ENCODE assay signal across 8 cellular contexts in the genomic region with DNA sequence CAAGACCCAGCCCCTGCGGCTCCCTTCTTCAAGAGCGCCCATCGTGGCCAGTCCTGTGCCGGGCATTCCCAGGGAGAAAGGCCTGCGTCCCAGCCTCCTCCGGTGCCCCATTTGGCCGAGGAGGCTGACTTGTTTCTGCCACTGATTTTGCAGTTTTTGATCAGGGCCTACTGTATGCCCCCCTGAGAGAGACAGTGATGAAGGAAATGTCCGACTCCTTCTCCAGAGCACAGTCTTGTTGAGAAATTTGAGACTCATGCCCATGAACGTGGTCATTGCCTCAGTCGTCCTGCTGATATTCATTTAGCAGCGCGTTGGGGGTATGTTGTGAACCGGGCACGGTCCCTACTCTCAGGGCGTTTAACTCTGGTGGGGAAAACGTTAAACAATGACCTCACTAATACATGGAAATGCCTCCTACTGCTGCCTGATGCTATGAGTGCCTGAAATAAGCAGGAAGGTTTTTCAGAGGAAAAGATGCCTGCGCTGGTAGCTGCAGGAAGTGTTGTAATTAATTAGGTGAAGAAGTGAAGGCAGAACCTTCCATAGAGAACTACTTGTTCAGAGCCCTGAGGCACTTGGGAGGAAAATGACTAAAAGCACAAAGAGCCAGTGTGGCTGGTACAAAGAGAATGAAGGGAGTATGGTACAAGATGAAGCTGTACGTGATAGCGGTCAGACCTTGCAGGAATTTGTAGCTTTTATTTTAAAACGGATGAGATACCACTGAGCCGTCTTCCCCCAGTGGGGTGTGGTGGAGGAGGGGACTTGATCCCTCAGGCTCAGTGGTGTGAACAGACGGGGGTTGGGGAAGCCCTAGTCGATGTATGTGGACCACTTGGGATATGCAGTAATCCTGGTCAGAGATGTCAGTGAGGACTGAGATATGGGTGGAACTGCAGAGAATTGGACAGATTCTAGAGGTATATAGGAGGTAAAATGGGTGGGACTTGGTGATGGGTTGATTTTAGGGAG. TPM values are rescaled to one million over a fixed set of nuclear protein-coding genes. Genes with fewer than 3 reads are reported as not detected.
DNase-seq lines count a peak whose midpoint lies in the region; ATAC-seq and TF ChIP-seq lines count a peak whose summit lies in the region.

No MANE protein-coding gene starts in this region.

- DNase-seq in NCI-H748 (lab: John Stamatoyannopoulos, UW; ENCODE audit: unreplicated experiment) (peak; percentile 22), NCI-H748 treated with DMSO at 0.1 percent for 48 hours (lab: John Stamatoyannopoulos, UW) (no peak), LHCN-M2 (ENCODE audit: low read depth) (peak; percentile 9), choroid plexus epithelial cell (ENCODE audit: low read depth) (peak; percentile 27), lung microvascular endothelial cell (ENCODE audit: low read depth in 2 of 2) (peak; percentile 50 to 55), A172 (ENCODE audit: low spot score) (no peak)
- no peak for DNase-seq in stimulated activated naive B cell treated with anti-CD40 and anti-IgM and Interleukin-4, amounts not matched to agents 10 μg/mL and 1 μg/mL and 100 μg/mL, for 72 hours
- DNase-seq in activated CD4-positive, CD25-positive, alpha-beta regulatory T cell treated with anti-CD3 and anti-CD28 coated beads, Interleukin-2, amount 50 U/mL, for 72 hours: no peak

- peaks cover 18 to 27% of the 10 kb centered on the region in 2 donors for H3K36me3 Mint-ChIP-seq in stimulated activated naive B cell treated with anti-CD40 and anti-IgM and Interleukin-4, amounts not matched to agents 10 μg/mL and 1 μg/mL and 100 μg/mL, for 72 hours

- no peaks in the 10 kb centered on the region for H3K27me3 Mint-ChIP-seq in stimulated activated naive B cell treated with anti-CD40 and anti-IgM and Interleukin-4, amounts not matched to agents 10 μg/mL and 1 μg/mL and 100 μg/mL, for 72 hours

- no peak overlapping the region for H3K4me3 Mint-ChIP-seq in stimulated activated naive B cell treated with anti-CD40 and anti-IgM and Interleukin-4, amounts not matched to agents 10 μg/mL and 1 μg/mL and 100 μg/mL, for 72 hours

- no peak for TF ChIP-seq CTCF in choroid plexus epithelial cell (conservative IDR thresholded peaks at IDR 0.05; ENCODE audit: low read depth, low read length)

- H3K4me1 Mint-ChIP-seq in stimulated activated naive B cell treated with anti-CD40 and anti-IgM and Interleukin-4, amounts not matched to agents 10 μg/mL and 1 μg/mL and 100 μg/mL, for 72 hours: peaks cover 17 to 22% of the 10 kb centered on the region in 2 donors

- ATAC-seq in stimulated activated naive B cell treated with anti-CD40 and anti-IgM and Interleukin-4, amounts not matched to agents 10 μg/mL and 1 μg/mL and 100 μg/mL, for 72 hours (replicated peaks): no peak

- H3K9me3 Mint-ChIP-seq in stimulated activated naive B cell treated with anti-CD40 and anti-IgM and Interleukin-4, amounts not matched to agents 10 μg/mL and 1 μg/mL and 100 μg/mL, for 72 hours: no peaks in the 10 kb centered on the region

- no peak overlapping the region for H3K27ac Mint-ChIP-seq in stimulated activated naive B cell treated with anti-CD40 and anti-IgM and Interleukin-4, amounts not matched to agents 10 μg/mL and 1 μg/mL and 100 μg/mL, for 72 hours

- H3K4me3 ChIP-seq in choroid plexus epithelial cell (ENCODE audit: low read depth, low read length): peak overlapping the region; percentile 100

RNA-seq across cellular contexts. Expression of a gene that starts 0.7 kb away (rescaled TPM):
- total RNA-seq in LHCN-M2 (2014; rRNA removed) (38.5 and 47.6 TPM in 2 replicates), lung microvascular endothelial cell (23.0 and 24.2 TPM in 2 replicates)
- polyA plus RNA-seq in LHCN-M2 (2012): 45.1 TPM
- total RNA-seq in A172 (2014; rRNA removed; shearing (Covaris generic)): 37.5 and 37.6 TPM in 2 replicates

RNA-seq across cellular contexts. Expression of a gene that starts 1.0 kb away (rescaled TPM):
- 90.3 and 96.7 TPM in 2 replicates for total RNA-seq in LHCN-M2 (2014; rRNA removed)
- polyA plus RNA-seq in LHCN-M2 (2012): 38.3 TPM
- 99.2 and 110 TPM in 2 replicates for total RNA-seq in lung microvascular endothelial cell
- total RNA-seq in A172 (2014; rRNA removed; shearing (Covaris generic)): 88.1 and 89.8 TPM in 2 replicates

RNA-seq across cellular contexts. Expression of a gene that starts 57.9 kb away (rescaled TPM):
- total RNA-seq in LHCN-M2 (2014; rRNA removed) (not detected in 2 replicates), lung microvascular endothelial cell (not detected in 2 replicates)
- 0.10 TPM for polyA plus RNA-seq in LHCN-M2 (2012)
- total RNA-seq in A172 (2014; rRNA removed; shearing (Covaris generic)): 2.5 and 3.3 TPM in 2 replicates

Comparison
In these comparisons a context has a peak if more than half of its experiments do, and no peak if none do; other contexts are left out.
1. DNase-seq: peak in NCI-H748 (single experiment), LHCN-M2 (single experiment), choroid plexus epithelial cell (single experiment) and lung microvascular endothelial cell (2 of 2); none in NCI-H748 treated with DMSO at 0.1 percent for 48 hours (single experiment), stimulated activated naive B cell treated with anti-CD40 and anti-IgM and Interleukin-4, amounts not matched to agents 10 μg/mL and 1 μg/mL and 100 μg/mL, for 72 hours (single experiment), activated CD4-positive, CD25-positive, alpha-beta regulatory T cell treated with anti-CD3 and anti-CD28 coated beads, Interleukin-2, amount 50 U/mL, for 72 hours (single experiment) and A172 (single experiment).